17 cellular contexts compared by ENCODE assay signal in the genomic region with DNA sequence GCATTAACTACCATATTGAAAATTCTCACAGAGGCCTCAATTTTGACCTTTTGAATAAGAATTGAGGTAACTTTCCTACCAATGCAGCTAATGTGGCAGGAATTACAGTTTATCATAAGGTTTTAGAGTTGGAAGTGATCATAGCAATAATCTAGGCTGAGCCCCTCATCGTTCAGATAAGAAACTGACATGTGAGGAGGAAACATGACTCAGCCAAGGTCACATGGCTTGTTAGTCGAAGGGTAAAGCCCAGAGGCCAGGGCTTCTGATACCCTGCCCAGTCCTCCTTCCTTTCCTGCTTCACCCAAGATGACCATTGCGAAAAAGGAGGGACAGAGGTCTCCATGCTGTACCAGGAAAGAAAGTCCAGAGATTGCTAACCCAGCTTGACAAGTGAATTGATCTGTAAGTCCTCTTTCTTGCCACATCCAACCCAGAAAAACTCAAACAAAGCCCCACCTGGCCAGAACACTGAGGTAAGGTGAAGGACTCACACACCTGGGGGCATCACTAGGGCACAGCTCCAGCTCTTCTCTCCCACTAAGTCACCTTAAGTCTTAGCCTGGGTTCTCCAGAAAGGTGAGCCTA.
"Had no signal": no experiment of that assay in that cellular context is flagged by ENCODE, and none has a peak within 500 bp of the region (broad histone marks: within the 10 kb centered on the region; RNA-seq: fewer than 3 reads in every experiment).

No MANE protein-coding gene starts in this region.

- H3K36me3 ChIP-seq: breast epithelium, tibial nerve, uterus had no signal

- DNase-seq: activated naive CD4-positive, alpha-beta T cell; activated naive CD8-positive, alpha-beta T cell treated with anti-CD3 and anti-CD28 coated beads, Interleukin-2, amount 10 ng/mL, durations not matched to agents 7 days and 5 days; activated T-cell treated with anti-CD3 and anti-CD28 coated beads for 4 hours; glutamatergic neuron; kidney glomerular epithelial cell; left ventricle myocardium superior; mesenchymal stem cell; natural killer cell; nucleus accumbens; posterior cingulate gyrus; retina; stimulated activated naive B cell treated with anti-CD40 and anti-IgM and Interleukin-4, amounts not matched to agents 10 μg/mL and 1 μg/mL and 100 μg/mL, for 72 hours; uterus had no signal

- H3K27ac ChIP-seq: breast epithelium, epithelial cell of prostate, tibial nerve, uterus had no signal

- H3K27me3 ChIP-seq: breast epithelium, tibial nerve, uterus had no signal

- ATAC-seq: activated CD4-positive, CD25-positive, alpha-beta regulatory T cell treated with anti-CD3 and anti-CD28 coated beads, Interleukin-2, amount 50 U/mL, for 24 hours; left ventricle myocardium superior; natural killer cell; stimulated activated naive B cell treated with anti-CD40 and anti-IgM and Interleukin-4, amounts not matched to agents 10 μg/mL and 1 μg/mL and 100 μg/mL, for 72 hours had no signal

- H3K4me3 ChIP-seq: breast epithelium, tibial nerve, uterus had no signal
